1 cellular context compared by ENCODE assay signal in the genomic region with DNA sequence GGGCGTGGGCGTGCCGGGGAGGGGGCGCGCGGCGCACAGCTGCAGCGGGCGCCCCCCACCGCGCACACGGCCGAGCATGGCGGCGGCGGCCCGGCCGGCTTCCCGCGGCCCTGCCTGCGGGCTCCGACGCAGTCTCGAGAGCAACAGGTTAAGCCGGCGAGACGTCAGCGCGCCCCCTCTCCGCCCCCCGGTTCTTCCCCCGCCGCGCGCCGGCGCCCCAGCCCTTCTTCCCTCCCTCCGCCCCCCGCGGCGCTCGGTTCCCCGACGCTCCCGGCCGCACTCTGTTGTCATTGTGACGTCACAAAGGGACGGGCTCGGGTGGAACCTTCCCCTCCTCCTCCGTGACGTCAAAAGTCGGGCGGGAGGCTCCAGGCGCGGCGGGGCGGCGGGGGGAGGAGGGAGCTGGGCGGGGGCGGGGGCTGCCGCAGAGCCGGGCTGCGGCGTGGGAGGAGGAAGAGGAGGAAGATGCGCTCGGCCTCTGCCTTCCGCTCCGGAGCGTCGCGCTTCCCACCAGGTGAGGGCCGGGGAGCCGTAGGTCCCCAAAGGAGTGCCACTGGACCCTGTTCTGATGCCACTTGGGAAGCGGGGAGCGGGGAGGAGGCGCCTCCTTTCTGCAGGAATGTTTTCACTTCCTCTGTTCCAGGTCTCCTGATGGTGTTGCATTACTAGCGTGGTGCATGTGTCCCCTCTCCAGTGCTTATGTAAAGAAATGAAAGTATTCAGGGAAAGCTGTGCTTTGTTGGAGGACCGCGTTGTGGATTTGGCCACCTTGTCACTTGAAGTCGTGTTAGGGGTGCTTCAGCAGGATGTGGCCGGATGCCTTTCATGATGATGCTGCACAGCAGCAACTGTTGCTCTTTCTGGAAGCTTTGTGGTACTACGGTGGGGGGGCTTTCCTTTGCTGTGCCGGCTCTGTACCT.
TF ChIP-seq lines count a peak whose summit lies in the region.

No MANE protein-coding gene starts in this region.

TF ChIP-seq in HepG2, 621 proteins besides CTCF, POLR2A, EP300 and RAD21 (continued from another document and continues in another):
- no peak for TF ChIP-seq KLF15 (CRISPR knock-in tag; IDR thresholded peaks at IDR 0.05; ENCODE audit: borderline replicate concordance)
- 0 out of 2 replicates have a peak, but pooled peaks have one; percentile 15 for TF ChIP-seq ZNF614 (CRISPR knock-in tag; IDR thresholded peaks at IDR 0.05; ENCODE audit: borderline replicate concordance)
- TF ChIP-seq RARA (CRISPR knock-in tag; IDR thresholded peaks at IDR 0.05): no peak
- TF ChIP-seq ZNF496 (CRISPR knock-in tag; IDR thresholded peaks at IDR 0.05; ENCODE audit: insufficient replicate concordance): no peak
- no peak for TF ChIP-seq IRF2 (CRISPR knock-in tag; IDR thresholded peaks at IDR 0.05)
- TF ChIP-seq, protein P1, sequence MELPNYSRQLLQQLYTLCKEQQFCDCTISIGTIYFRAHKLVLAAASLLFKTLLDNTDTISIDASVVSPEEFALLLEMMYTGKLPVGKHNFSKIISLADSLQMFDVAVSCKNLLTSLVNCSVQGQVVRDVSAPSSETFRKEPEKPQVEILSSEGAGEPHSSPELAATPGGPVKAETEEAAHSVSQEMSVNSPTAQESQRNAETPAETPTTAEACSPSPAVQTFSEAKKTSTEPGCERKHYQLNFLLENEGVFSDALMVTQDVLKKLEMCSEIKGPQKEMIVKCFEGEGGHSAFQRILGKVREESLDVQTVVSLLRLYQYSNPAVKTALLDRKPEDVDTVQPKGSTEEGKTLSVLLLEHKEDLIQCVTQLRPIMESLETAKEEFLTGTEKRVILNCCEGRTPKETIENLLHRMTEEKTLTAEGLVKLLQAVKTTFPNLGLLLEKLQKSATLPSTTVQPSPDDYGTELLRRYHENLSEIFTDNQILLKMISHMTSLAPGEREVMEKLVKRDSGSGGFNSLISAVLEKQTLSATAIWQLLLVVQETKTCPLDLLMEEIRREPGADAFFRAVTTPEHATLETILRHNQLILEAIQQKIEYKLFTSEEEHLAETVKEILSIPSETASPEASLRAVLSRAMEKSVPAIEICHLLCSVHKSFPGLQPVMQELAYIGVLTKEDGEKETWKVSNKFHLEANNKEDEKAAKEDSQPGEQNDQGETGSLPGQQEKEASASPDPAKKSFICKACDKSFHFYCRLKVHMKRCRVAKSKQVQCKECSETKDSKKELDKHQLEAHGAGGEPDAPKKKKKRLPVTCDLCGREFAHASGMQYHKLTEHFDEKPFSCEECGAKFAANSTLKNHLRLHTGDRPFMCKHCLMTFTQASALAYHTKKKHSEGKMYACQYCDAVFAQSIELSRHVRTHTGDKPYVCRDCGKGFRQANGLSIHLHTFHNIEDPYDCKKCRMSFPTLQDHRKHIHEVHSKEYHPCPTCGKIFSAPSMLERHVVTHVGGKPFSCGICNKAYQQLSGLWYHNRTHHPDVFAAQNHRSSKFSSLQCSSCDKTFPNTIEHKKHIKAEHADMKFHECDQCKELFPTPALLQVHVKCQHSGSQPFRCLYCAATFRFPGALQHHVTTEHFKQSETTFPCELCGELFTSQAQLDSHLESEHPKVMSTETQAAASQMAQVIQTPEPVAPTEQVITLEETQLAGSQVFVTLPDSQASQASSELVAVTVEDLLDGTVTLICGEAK (IDR thresholded peaks at IDR 0.05): no peak
- TF ChIP-seq, protein P1 (CRISPR knock-in tag; IDR thresholded peaks at IDR 0.05): no peak
- TF ChIP-seq ZNF207 (IDR thresholded peaks at IDR 0.05; ENCODE audit: borderline replicate concordance): no peak
- no peak for TF ChIP-seq EHMT2 (IDR thresholded peaks at IDR 0.05; ENCODE audit: borderline replicate concordance, low read depth, low read length)
- no peak for TF ChIP-seq CENPX (CRISPR knock-in tag; IDR thresholded peaks at IDR 0.05)
- TF ChIP-seq, protein P2, sequence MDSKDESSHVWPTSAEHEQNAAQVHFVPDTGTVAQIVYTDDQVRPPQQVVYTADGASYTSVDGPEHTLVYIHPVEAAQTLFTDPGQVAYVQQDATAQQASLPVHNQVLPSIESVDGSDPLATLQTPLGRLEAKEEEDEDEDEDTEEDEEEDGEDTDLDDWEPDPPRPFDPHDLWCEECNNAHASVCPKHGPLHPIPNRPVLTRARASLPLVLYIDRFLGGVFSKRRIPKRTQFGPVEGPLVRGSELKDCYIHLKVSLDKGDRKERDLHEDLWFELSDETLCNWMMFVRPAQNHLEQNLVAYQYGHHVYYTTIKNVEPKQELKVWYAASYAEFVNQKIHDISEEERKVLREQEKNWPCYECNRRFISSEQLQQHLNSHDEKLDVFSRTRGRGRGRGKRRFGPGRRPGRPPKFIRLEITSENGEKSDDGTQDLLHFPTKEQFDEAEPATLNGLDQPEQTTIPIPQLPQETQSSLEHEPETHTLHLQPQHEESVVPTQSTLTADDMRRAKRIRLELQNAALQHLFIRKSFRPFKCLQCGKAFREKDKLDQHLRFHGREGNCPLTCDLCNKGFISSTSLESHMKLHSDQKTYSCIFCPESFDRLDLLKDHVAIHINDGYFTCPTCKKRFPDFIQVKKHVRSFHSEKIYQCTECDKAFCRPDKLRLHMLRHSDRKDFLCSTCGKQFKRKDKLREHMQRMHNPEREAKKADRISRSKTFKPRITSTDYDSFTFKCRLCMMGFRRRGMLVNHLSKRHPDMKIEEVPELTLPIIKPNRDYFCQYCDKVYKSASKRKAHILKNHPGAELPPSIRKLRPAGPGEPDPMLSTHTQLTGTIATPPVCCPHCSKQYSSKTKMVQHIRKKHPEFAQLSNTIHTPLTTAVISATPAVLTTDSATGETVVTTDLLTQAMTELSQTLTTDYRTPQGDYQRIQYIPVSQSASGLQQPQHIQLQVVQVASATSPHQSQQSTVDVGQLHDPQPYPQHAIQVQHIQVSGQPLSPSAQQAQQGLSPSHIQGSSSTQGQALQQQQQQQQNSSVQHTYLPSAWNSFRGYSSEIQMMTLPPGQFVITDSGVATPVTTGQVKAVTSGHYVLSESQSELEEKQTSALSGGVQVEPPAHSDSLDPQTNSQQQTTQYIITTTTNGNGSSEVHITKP (CRISPR knock-in tag; IDR thresholded peaks at IDR 0.05; ENCODE audit: low read depth): no peak
- no peak for TF ChIP-seq ZNF138 (CRISPR knock-in tag; IDR thresholded peaks at IDR 0.05; ENCODE audit: low read depth)
- TF ChIP-seq, protein P3, sequence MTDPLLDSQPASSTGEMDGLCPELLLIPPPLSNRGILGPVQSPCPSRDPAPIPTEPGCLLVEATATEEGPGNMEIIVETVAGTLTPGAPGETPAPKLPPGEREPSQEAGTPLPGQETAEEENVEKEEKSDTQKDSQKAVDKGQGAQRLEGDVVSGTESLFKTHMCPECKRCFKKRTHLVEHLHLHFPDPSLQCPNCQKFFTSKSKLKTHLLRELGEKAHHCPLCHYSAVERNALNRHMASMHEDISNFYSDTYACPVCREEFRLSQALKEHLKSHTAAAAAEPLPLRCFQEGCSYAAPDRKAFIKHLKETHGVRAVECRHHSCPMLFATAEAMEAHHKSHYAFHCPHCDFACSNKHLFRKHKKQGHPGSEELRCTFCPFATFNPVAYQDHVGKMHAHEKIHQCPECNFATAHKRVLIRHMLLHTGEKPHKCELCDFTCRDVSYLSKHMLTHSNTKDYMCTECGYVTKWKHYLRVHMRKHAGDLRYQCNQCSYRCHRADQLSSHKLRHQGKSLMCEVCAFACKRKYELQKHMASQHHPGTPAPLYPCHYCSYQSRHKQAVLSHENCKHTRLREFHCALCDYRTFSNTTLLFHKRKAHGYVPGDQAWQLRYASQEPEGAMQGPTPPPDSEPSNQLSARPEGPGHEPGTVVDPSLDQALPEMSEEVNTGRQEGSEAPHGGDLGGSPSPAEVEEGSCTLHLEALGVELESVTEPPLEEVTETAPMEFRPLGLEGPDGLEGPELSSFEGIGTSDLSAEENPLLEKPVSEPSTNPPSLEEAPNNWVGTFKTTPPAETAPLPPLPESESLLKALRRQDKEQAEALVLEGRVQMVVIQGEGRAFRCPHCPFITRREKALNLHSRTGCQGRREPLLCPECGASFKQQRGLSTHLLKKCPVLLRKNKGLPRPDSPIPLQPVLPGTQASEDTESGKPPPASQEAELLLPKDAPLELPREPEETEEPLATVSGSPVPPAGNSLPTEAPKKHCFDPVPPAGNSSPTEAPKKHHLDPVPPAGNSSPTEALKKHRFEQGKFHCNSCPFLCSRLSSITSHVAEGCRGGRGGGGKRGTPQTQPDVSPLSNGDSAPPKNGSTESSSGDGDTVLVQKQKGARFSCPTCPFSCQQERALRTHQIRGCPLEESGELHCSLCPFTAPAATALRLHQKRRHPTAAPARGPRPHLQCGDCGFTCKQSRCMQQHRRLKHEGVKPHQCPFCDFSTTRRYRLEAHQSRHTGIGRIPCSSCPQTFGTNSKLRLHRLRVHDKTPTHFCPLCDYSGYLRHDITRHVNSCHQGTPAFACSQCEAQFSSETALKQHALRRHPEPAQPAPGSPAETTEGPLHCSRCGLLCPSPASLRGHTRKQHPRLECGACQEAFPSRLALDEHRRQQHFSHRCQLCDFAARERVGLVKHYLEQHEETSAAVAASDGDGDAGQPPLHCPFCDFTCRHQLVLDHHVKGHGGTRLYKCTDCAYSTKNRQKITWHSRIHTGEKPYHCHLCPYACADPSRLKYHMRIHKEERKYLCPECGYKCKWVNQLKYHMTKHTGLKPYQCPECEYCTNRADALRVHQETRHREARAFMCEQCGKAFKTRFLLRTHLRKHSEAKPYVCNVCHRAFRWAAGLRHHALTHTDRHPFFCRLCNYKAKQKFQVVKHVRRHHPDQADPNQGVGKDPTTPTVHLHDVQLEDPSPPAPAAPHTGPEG (CRISPR knock-in tag; IDR thresholded peaks at IDR 0.05): no peak
- TF ChIP-seq, protein P4, sequence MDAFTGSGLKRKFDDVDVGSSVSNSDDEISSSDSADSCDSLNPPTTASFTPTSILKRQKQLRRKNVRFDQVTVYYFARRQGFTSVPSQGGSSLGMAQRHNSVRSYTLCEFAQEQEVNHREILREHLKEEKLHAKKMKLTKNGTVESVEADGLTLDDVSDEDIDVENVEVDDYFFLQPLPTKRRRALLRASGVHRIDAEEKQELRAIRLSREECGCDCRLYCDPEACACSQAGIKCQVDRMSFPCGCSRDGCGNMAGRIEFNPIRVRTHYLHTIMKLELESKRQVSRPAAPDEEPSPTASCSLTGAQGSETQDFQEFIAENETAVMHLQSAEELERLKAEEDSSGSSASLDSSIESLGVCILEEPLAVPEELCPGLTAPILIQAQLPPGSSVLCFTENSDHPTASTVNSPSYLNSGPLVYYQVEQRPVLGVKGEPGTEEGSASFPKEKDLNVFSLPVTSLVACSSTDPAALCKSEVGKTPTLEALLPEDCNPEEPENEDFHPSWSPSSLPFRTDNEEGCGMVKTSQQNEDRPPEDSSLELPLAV (CRISPR knock-in tag; conservative IDR thresholded peaks at IDR 0.05; ENCODE audit: low read depth): no peak
- no peak for TF ChIP-seq ZNF33B (CRISPR knock-in tag; IDR thresholded peaks at IDR 0.05)
- TF ChIP-seq, protein P5, sequence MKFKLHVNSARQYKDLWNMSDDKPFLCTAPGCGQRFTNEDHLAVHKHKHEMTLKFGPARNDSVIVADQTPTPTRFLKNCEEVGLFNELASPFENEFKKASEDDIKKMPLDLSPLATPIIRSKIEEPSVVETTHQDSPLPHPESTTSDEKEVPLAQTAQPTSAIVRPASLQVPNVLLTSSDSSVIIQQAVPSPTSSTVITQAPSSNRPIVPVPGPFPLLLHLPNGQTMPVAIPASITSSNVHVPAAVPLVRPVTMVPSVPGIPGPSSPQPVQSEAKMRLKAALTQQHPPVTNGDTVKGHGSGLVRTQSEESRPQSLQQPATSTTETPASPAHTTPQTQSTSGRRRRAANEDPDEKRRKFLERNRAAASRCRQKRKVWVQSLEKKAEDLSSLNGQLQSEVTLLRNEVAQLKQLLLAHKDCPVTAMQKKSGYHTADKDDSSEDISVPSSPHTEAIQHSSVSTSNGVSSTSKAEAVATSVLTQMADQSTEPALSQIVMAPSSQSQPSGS (CRISPR knock-in tag; IDR thresholded peaks at IDR 0.05): peak; percentile 29; the same call in 1 of the 2 replicates
- peak; percentile 92 for TF ChIP-seq TEAD3 (CRISPR knock-in tag; optimal IDR thresholded peaks at IDR 0.05; ENCODE audit: borderline replicate concordance)
- peak; percentile 78 for TF ChIP-seq GABPB1 (CRISPR knock-in tag; IDR thresholded peaks at IDR 0.05)
- no peak for TF ChIP-seq CCDC6 (CRISPR knock-in tag; IDR thresholded peaks at IDR 0.05)
- peak; percentile 68; the same call in 1 of the 2 replicates for TF ChIP-seq KDM5B (CRISPR knock-in tag; IDR thresholded peaks at IDR 0.05; ENCODE audit: borderline replicate concordance)
